23 cellular contexts compared by ENCODE assay signal in genomic region chrY:19042306-19043184, GRCh38.
"Had no signal": no experiment of that assay in that cellular context is flagged by ENCODE, and none has a peak within 500 bp of the region (broad histone marks: within the 10 kb centered on the region; RNA-seq: fewer than 3 reads in every experiment).

No MANE protein-coding gene starts in this region.

- H3K4me1 ChIP-seq: esophagus muscularis mucosa, gastrocnemius medialis, left ventricle myocardium inferior, psoas muscle, right lobe of liver, tibial artery, upper lobe of right lung, vagina had no signal

- H3K27ac ChIP-seq: dorsolateral prefrontal cortex, epithelial cell of prostate, esophagus muscularis mucosa, gastrocnemius medialis, left ventricle myocardium inferior, neutrophil, psoas muscle, right lobe of liver, tibial artery, upper lobe of right lung, vagina had no signal

- H3K9me3 ChIP-seq: esophagus muscularis mucosa, gastrocnemius medialis, left ventricle myocardium inferior, neutrophil, psoas muscle, right lobe of liver, tibial artery, upper lobe of right lung, vagina had no signal

- H3K36me3 Mint-ChIP-seq: naive B cell had no signal

- H3K27me3 Mint-ChIP-seq: naive B cell; stimulated activated naive CD8-positive, alpha-beta T cell treated with anti-CD3 and anti-CD28 coated beads, Interleukin-15, Interleukin-2, amounts not matched to agents 100 ng/mL and 50 ng/mL, for 24 hours had no signal

- H3K4me3 Mint-ChIP-seq: naive B cell; nephron; stimulated activated effector memory CD8-positive, alpha-beta T cell treated with anti-CD3 and anti-CD28 coated beads, Interleukin-12 subunit alpha, Interleukin-12 subunit beta, amount 100 ng/mL, for 72 hours; stimulated activated naive CD8-positive, alpha-beta T cell treated with anti-CD3 and anti-CD28 coated beads, Interleukin-15, Interleukin-2, amounts not matched to agents 100 ng/mL and 50 ng/mL, for 24 hours had no signal

- DNase-seq: cortex of kidney; dorsolateral prefrontal cortex; effector memory CD4-positive, alpha-beta T cell; gastrocnemius medialis; left cardiac atrium; left ventricle myocardium inferior; mesenchymal stem cell; naive B cell; psoas muscle; retina; right lobe of liver; stimulated activated CD4-positive, alpha-beta T cell treated with anti-CD3 and anti-CD28 coated beads, Interleukin-4, amount 100 ng/mL, for 1 hour; stimulated activated CD8-positive, alpha-beta memory T cell treated with anti-CD3 and anti-CD28 coated beads, Interleukin-4, amount 100 ng/mL, for 48 hours; tibial artery; upper lobe of right lung had no signal

- H3K4me1 Mint-ChIP-seq: naive B cell; nephron; stimulated activated effector memory CD8-positive, alpha-beta T cell treated with anti-CD3 and anti-CD28 coated beads, Interleukin-12 subunit alpha, Interleukin-12 subunit beta, amount 100 ng/mL, for 72 hours had no signal

- H3K27ac Mint-ChIP-seq: naive B cell; nephron; stimulated activated effector memory CD8-positive, alpha-beta T cell treated with anti-CD3 and anti-CD28 coated beads, Interleukin-12 subunit alpha, Interleukin-12 subunit beta, amount 100 ng/mL, for 72 hours; stimulated activated naive CD8-positive, alpha-beta T cell treated with anti-CD3 and anti-CD28 coated beads, Interleukin-15, Interleukin-2, amounts not matched to agents 100 ng/mL and 50 ng/mL, for 24 hours had no signal

- H3K4me3 ChIP-seq: esophagus muscularis mucosa, gastrocnemius medialis, left ventricle myocardium inferior, lung, psoas muscle, right lobe of liver, tibial artery, upper lobe of right lung, vagina had no signal

- ATAC-seq: gastrocnemius medialis; left cardiac atrium; psoas muscle; right lobe of liver; stimulated activated effector memory CD8-positive, alpha-beta T cell treated with anti-CD3 and anti-CD28 coated beads, Interleukin-12 subunit alpha, Interleukin-12 subunit beta, amount 100 ng/mL, for 72 hours; upper lobe of right lung had no signal

- H3K9me3 Mint-ChIP-seq: nephron; stimulated activated effector memory CD8-positive, alpha-beta T cell treated with anti-CD3 and anti-CD28 coated beads, Interleukin-12 subunit alpha, Interleukin-12 subunit beta, amount 100 ng/mL, for 72 hours had no signal

- H3K36me3 ChIP-seq: gastrocnemius medialis, left ventricle myocardium inferior, right lobe of liver, tibial artery, upper lobe of right lung, vagina had no signal

- H3K27me3 ChIP-seq: dorsolateral prefrontal cortex, esophagus muscularis mucosa, gastrocnemius medialis, neutrophil, right lobe of liver, tibial artery, upper lobe of right lung, vagina had no signal
